ENCODE assay signal across 8 cellular contexts in genomic region chr1:234326493-234327366, GRCh38. TPM values are rescaled to one million over a fixed set of nuclear protein-coding genes. Genes with fewer than 3 reads are reported as not detected.
DNase-seq lines count a peak whose midpoint lies in the region; ATAC-seq and TF ChIP-seq lines count a peak whose summit lies in the region.

No MANE protein-coding gene starts in this region.

- TF ChIP-seq CTCF in OCI-LY7 (conservative IDR thresholded peaks at IDR 0.05; ENCODE audit: low read length): peak; percentile 89
- TF ChIP-seq CTCF in fibroblast of villous mesenchyme (IDR thresholded peaks at IDR 0.05; ENCODE audit: insufficient read depth, low read depth, low read length): peak; percentile 79
- peak; percentile 17 for TF ChIP-seq CTCF in neutrophil (IDR thresholded peaks at IDR 0.05)

- peak overlapping the region; percentile 30; the same call in 1 of the 2 replicates for H2AFZ ChIP-seq in OCI-LY7 (ENCODE audit: low read length)

- H3K27ac ChIP-seq in OCI-LY7 (ENCODE audit: low read depth, low read length, poor library complexity, severe bottlenecking): no peak overlapping the region
- peak overlapping the region; percentile 67 for H3K27ac ChIP-seq in neutrophil
- no peak overlapping the region for H3K27ac ChIP-seq in thymus (ENCODE audit: low read depth)

- WGBS in thymus: 25% methylated on average over 20 of the region's 20 CpGs

- no peaks in the 10 kb centered on the region for H3K79me2 ChIP-seq in OCI-LY7 (ENCODE audit: insufficient read depth, low read depth, low read length)

- DNase-seq in Ammon's horn (ENCODE audit: low spot score): peak; percentile 36
- DNase-seq in OCI-LY7 (ENCODE audit: low spot score): peak; percentile 58
- DNase-seq in activated T-cell treated with anti-CD3 and anti-CD28 coated beads, Interleukin-2, amount 50 U/mL, for 48 hours: peak; percentile 74
- DNase-seq in fibroblast of villous mesenchyme (ENCODE audit: low read depth): peak; percentile 43

- intact Hi-C loops in OCI-LY7 (cut with micrococcal nuclease; ENCODE audit: unreplicated experiment): loop anchor here (1.0 to 10.0 kb wide), 2 partner anchors 47 to 98 kb away; partner anchors contain the start of gene COA6

- peaks cover 28% of the 10 kb centered on the region for H3K27me3 ChIP-seq in neutrophil
- no peaks in the 10 kb centered on the region for H3K27me3 ChIP-seq in thymus (ENCODE audit: control insufficient read depth, insufficient read depth)

- no peaks in the 10 kb centered on the region for H3K9me3 ChIP-seq in OCI-LY7 (ENCODE audit: low read length)
- no peaks in the 10 kb centered on the region for H3K9me3 ChIP-seq in neutrophil
- H3K9me3 ChIP-seq in thymus (ENCODE audit: control insufficient read depth): no peaks in the 10 kb centered on the region

- H3K4me3 ChIP-seq in OCI-LY7 (ENCODE audit: low read depth, low read length, poor library complexity, severe bottlenecking): no peak overlapping the region
- peak overlapping the region; percentile 61 for H3K4me3 ChIP-seq in fibroblast of villous mesenchyme (ENCODE audit: low read depth, low read length)
- H3K4me3 ChIP-seq in neutrophil (ENCODE audit: low read depth in 1 of 2, low read length in 1 of 2): peak overlapping the region; percentile 15 to 28
- peak overlapping the region; percentile 52 for H3K4me3 ChIP-seq in thymus (ENCODE audit: low read length)

- H3K36me3 ChIP-seq in OCI-LY7 (ENCODE audit: insufficient read depth, low read length) (no peaks in the 10 kb centered on the region), neutrophil (no peaks in the 10 kb centered on the region), thymus (ENCODE audit: control insufficient read depth, insufficient read depth) (no peaks in the 10 kb centered on the region)

- no peaks in the 10 kb centered on the region for H4K20me1 ChIP-seq in OCI-LY7 (ENCODE audit: insufficient read depth, low read length)

- BruUV-seq in OCI-LY7 (replicated peaks; lab: Mats Ljungman, UMichigan): no TSS peak

- no peaks in the 10 kb centered on the region for H3K9me2 ChIP-seq in OCI-LY7 (ENCODE audit: insufficient read depth, low read length)

- peak; percentile 72 for ATAC-seq in GM19043 (IDR thresholded peaks at IDR 0.05; ENCODE audit: low read depth, unreplicated experiment)
- ATAC-seq in HG03439 (IDR thresholded peaks at IDR 0.05; ENCODE audit: unreplicated experiment): peak; percentile 63

- POLR2A ChIA-PET in OCI-LY7 (lab: Charles Lee): interaction anchor here (0.6 to 0.9 kb wide), 3 partner anchors 48 to 1818 kb away, joined by 3 to 4 read pairs (median 4); no protein-coding TSS in a partner anchor

- CTCF ChIA-PET in OCI-LY7 (lab: Charles Lee; ENCODE audit: unreplicated experiment): interaction anchor here (1.6 kb wide), 1 partner anchor 9 kb away, joined by 5 read pairs; no protein-coding TSS in a partner anchor

- H3K4me2 ChIP-seq in OCI-LY7 (ENCODE audit: low read length): peak overlapping the region; percentile 44; the same call in 1 of the 2 replicates

- H3K4me1 ChIP-seq in OCI-LY7 (ENCODE audit: insufficient read depth, low read length, poor library complexity, severe bottlenecking) (peaks cover 16% of the 10 kb centered on the region), neutrophil (ENCODE audit: control insufficient read depth in 1 of 2, insufficient read depth in 1 of 2, low read depth in 1 of 2, low read length in 1 of 2) (peaks cover 39 to 43% of the 10 kb centered on the region in 2 experiments), thymus (ENCODE audit: control insufficient read depth, insufficient read depth, low read length) (no peaks in the 10 kb centered on the region)

RNA-seq across cellular contexts. Expression of gene COA6, which starts 46.5 kb away (rescaled TPM):
- 40.1 and 45.5 TPM in 2 replicates for total RNA-seq in OCI-LY7 (2014; rRNA removed; shearing (Covaris generic))
- 30.7 and 35.2 TPM in 2 replicates for total RNA-seq in OCI-LY7 (2022)
- total RNA-seq in fibroblast of villous mesenchyme: 20.3 and 22.0 TPM in 2 replicates
- 64.3 TPM for polyA plus RNA-seq in thymus

Comparison
In these comparisons a context has a peak if more than half of its experiments do, and no peak if none do; other contexts are left out.
1. CTCF ChIP-seq: peak in every context shown above with its lines; median percentile 89 in OCI-LY7; 79 in fibroblast of villous mesenchyme; 17 in neutrophil.